ENCODE assay signal across 11 cellular contexts in the genomic region with DNA sequence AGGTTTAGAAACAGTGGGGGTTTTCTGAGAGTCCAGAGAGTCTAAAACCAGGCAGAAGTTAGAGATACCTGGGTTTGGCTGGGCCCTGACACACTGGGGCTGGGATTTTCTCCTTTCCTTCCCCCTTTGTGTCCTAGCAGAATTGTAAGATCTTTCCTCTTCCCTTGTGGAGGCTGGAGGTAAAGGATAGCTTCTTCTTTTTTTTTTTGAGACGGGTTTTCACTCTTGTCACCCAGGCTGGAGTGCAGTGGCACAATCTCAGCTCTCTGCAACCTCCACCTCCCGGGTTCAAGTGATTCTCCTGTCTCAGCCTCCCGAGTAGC. TPM values are rescaled to one million over a fixed set of nuclear protein-coding genes. Genes with fewer than 3 reads are reported as not detected.
DNase-seq lines count a peak whose midpoint lies in the region; ATAC-seq, FAIRE-seq and TF ChIP-seq lines count a peak whose summit lies in the region.
"Not testable (repeated sequence)": the region's sequence is repeated elsewhere in the genome, so short reads cannot be mapped to it uniquely, and the experiment has no call there.
"Had no signal": no experiment of that assay in that cellular context is flagged by ENCODE, and none has a peak within 500 bp of the region (broad histone marks: within the 10 kb centered on the region; RNA-seq: fewer than 3 reads in every experiment).

No MANE protein-coding gene starts in this region.

- not testable (repeated sequence) for H3F3A ChIP-seq in OCI-LY1 (ENCODE audit: insufficient read depth, low read length)

- DNase-seq in A549 (ENCODE audit: low read depth in 1 of 2, low spot score in 1 of 2); GM12891 (ENCODE audit: insufficient read length, low spot score); activated CD4-positive, alpha-beta memory T cell treated with anti-CD3 and anti-CD28 coated beads, Interleukin-2, amount 10 ng/mL, durations not matched to agents 7 days and 5 days; breast epithelium (ENCODE audit: low spot score in 2 of 2): not testable (repeated sequence)

- TF ChIP-seq CTCF in A549 (IDR thresholded peaks at IDR 0.05); OCI-LY1 (IDR thresholded peaks at IDR 0.05; ENCODE audit: low read length); breast epithelium (IDR thresholded peaks at IDR 0.05); gastroesophageal sphincter (IDR thresholded peaks at IDR 0.05): not testable (repeated sequence)

- not testable (repeated sequence) for H3K27me3 Mint-ChIP-seq in activated CD4-positive, alpha-beta memory T cell treated with anti-CD3 and anti-CD28 coated beads, Interleukin-2, amount 10 ng/mL, durations not matched to agents 7 days and 5 days

- TF ChIP-seq RAD21 in A549 (conservative IDR thresholded peaks at IDR 0.05 in 1 of 2, IDR thresholded peaks at IDR 0.05 in 1 of 2): not testable (repeated sequence)

- H3K9me3 Mint-ChIP-seq in activated CD4-positive, alpha-beta memory T cell treated with anti-CD3 and anti-CD28 coated beads, Interleukin-2, amount 10 ng/mL, durations not matched to agents 7 days and 5 days: not testable (repeated sequence)

- H4K20me1 ChIP-seq in OCI-LY1 (ENCODE audit: insufficient read depth, low read length): not testable (repeated sequence)

- H3K4me1 ChIP-seq in A549: not testable (repeated sequence)
- H3K4me1 ChIP-seq in OCI-LY1 (ENCODE audit: insufficient read depth, low read length, severe bottlenecking) (peaks cover 31% of the 10 kb centered on the region), breast epithelium (peaks cover 0 to 11% of the 10 kb centered on the region in 2 donors), gastroesophageal sphincter (peaks cover 0 to 62% (median 21%) of the 10 kb centered on the region in 3 donors), mucosa of stomach (ENCODE audit: control insufficient read depth, insufficient read depth, low read length) (peaks cover 17% of the 10 kb centered on the region)

- peak overlapping the region; percentile 76; the same call in 2 of the 3 replicates for H3K4me3 ChIP-seq in A549
- H3K4me3 ChIP-seq in OCI-LY1 (ENCODE audit: low read depth, low read length, poor library complexity, severe bottlenecking): peak overlapping the region; percentile 93
- peak overlapping the region; percentile 79 to 96 (median 95) for H3K4me3 ChIP-seq in breast epithelium
- H3K4me3 ChIP-seq in gastroesophageal sphincter: peak overlapping the region in 1 of 2 donors; percentile 93
- H3K4me3 ChIP-seq in mucosa of stomach (ENCODE audit: low read length): peak overlapping the region; percentile 84
- H3K4me3 ChIP-seq in skin epidermis: peak overlapping the region in 6 of 7 experiments; percentile 61 to 98 (median 92)

- not testable (repeated sequence) for H3K27me3 ChIP-seq in OCI-LY1 (ENCODE audit: insufficient read depth, low read length); breast epithelium; mucosa of stomach (ENCODE audit: control insufficient read depth, insufficient read depth, low read length)
- peaks cover 21% of the 10 kb centered on the region for H3K27me3 ChIP-seq in gastroesophageal sphincter

- peak overlapping the region; percentile 89 for H3K4me3 Mint-ChIP-seq in activated CD4-positive, alpha-beta memory T cell treated with anti-CD3 and anti-CD28 coated beads, Interleukin-2, amount 10 ng/mL, durations not matched to agents 7 days and 5 days

- not testable (repeated sequence) for ATAC-seq in A549, gastroesophageal sphincter

- H3K9me2 ChIP-seq in OCI-LY1 (ENCODE audit: low read depth, low read length): not testable (repeated sequence)

- H2AFZ ChIP-seq in OCI-LY1 (ENCODE audit: low read length): not testable (repeated sequence)

- not testable (repeated sequence) for H3K9me3 ChIP-seq in A549; OCI-LY1 (ENCODE audit: low read length); breast epithelium; gastroesophageal sphincter; mucosa of stomach (ENCODE audit: control insufficient read depth, low read length)

- TF ChIP-seq POLR2A in A549 (IDR thresholded peaks at IDR 0.05; ENCODE audit: low read length); breast epithelium (IDR thresholded peaks at IDR 0.05); gastroesophageal sphincter (IDR thresholded peaks at IDR 0.05): not testable (repeated sequence)
- 0 out of 2 replicates have a peak, but pooled peaks have one; percentile 9 for TF ChIP-seq POLR2A in GM12891 (IDR thresholded peaks at IDR 0.05; ENCODE audit: low read depth, low read length)

- not testable (repeated sequence) for TF ChIP-seq EP300 in A549 (IDR thresholded peaks at IDR 0.05); gastroesophageal sphincter (IDR thresholded peaks at IDR 0.05)

- H3K36me3 Mint-ChIP-seq in activated CD4-positive, alpha-beta memory T cell treated with anti-CD3 and anti-CD28 coated beads, Interleukin-2, amount 10 ng/mL, durations not matched to agents 7 days and 5 days (ENCODE audit: low read depth): not testable (repeated sequence)

- CTCF ChIA-PET in A549 (lab: Yijun Ruan, JAX): interaction anchor here (0.9 to 1.6 kb wide), 6 partner anchors 9 to 33 kb away, joined by 3 to 8 read pairs (median 3); no protein-coding TSS in a partner anchor
- CTCF ChIA-PET in activated CD4-positive, alpha-beta memory T cell treated with anti-CD3 and anti-CD28 coated beads, Interleukin-2, amount 10 ng/mL, durations not matched to agents 7 days and 5 days (lab: Charles Lee): interaction anchor here (3.6 to 9.2 kb wide), 5 partner anchors 8 to 74 kb away, joined by 15 to 112 read pairs (median 30); partner anchors contain the start of gene NOL12

- peaks cover 26% of the 10 kb centered on the region for H3K36me3 ChIP-seq in OCI-LY1 (ENCODE audit: insufficient read depth, low read length)
- not testable (repeated sequence) for H3K36me3 ChIP-seq in breast epithelium; mucosa of stomach (ENCODE audit: control insufficient read depth, insufficient read depth, low read length)
- H3K36me3 ChIP-seq in gastroesophageal sphincter: peaks cover 0 to 13% of the 10 kb centered on the region in 2 donors

- peaks cover 15% of the 10 kb centered on the region for H3K79me2 ChIP-seq in OCI-LY1 (ENCODE audit: insufficient read depth, low read length)

- peak overlapping the region; percentile 91 to 97; a peak in 5 of 6 replicates for H3K27ac ChIP-seq in A549
- H3K27ac ChIP-seq in OCI-LY1 (ENCODE audit: low read depth, low read length, poor library complexity, severe bottlenecking): peak overlapping the region; percentile 92
- H3K27ac ChIP-seq in breast epithelium: peak overlapping the region; percentile 95 to 96
- peak overlapping the region in 3 of 4 donors; percentile 95 to 99 (median 96) for H3K27ac ChIP-seq in gastroesophageal sphincter
- peak overlapping the region in 20 of 21 experiments; percentile 80 to 98 (median 94) for H3K27ac ChIP-seq in skin epidermis

- peak overlapping the region; percentile 86 for H3K27ac Mint-ChIP-seq in activated CD4-positive, alpha-beta memory T cell treated with anti-CD3 and anti-CD28 coated beads, Interleukin-2, amount 10 ng/mL, durations not matched to agents 7 days and 5 days

- POLR2A ChIA-PET in A549 (lab: Yijun Ruan, JAX): interaction anchor here (2.7 kb wide), 1 partner anchor 18 kb away, joined by 23 read pairs; no protein-coding TSS in a partner anchor
- POLR2A ChIA-PET in activated CD4-positive, alpha-beta memory T cell treated with anti-CD3 and anti-CD28 coated beads, Interleukin-2, amount 10 ng/mL, durations not matched to agents 7 days and 5 days (lab: Charles Lee): interaction anchor here (1.2 to 2.7 kb wide), 9 partner anchors 8 to 76 kb away, joined by 4 to 18 read pairs (median 5); partner anchors contain the start of genes NOL12 and SH3BP1

- H3K4me2 ChIP-seq in A549 (peak overlapping the region; percentile 95), OCI-LY1 (ENCODE audit: low read length) (peak overlapping the region; percentile 90)

- not testable (repeated sequence) for FAIRE-seq in A549 (lab: Jason Lieb, UNC); GM12891 (lab: Jason Lieb, UNC)

- peaks cover 54% of the 10 kb centered on the region for H3K4me1 Mint-ChIP-seq in activated CD4-positive, alpha-beta memory T cell treated with anti-CD3 and anti-CD28 coated beads, Interleukin-2, amount 10 ng/mL, durations not matched to agents 7 days and 5 days

- H3K9ac ChIP-seq in OCI-LY1 (ENCODE audit: low read length) (peak overlapping the region; percentile 100), mucosa of stomach (ENCODE audit: low read length) (peak overlapping the region; percentile 86)

- intact Hi-C loops in breast epithelium (cut with DNase I; ENCODE audit: low total_unique reads): not testable (repeated sequence)

- WGBS in A549 (ENCODE audit: missing lambda C conversion rate): 93% methylated on average over 3 of the region's 3 CpGs
- WGBS in gastroesophageal sphincter (ENCODE audit: low coverage in 1 of 2), 2 donors: 88% methylated on average over 1 of the region's 3 CpGs; no CpG with 5 or more reads in 1 of the 2 donors

RNA-seq across cellular contexts. Expression of gene GGA1, which starts 1.5 kb away (rescaled TPM):
- polyA plus RNA-seq in A549 (2011; rRNA removed) (20.5 and 22.0 TPM in 2 replicates), A549 (2017; fragmentation: RNase III; extraction: RNeasy Plus Mini Kit Qiagen cat#74134 plus additional on column Dnase treatment) (23.5 to 28.4 TPM (median 26.1 TPM) in 3 replicates)
- polyA plus RNA-seq in A549 (2012; cell fraction: cytosol; rRNA removed): 25.4 and 29.6 TPM in 2 replicates
- polyA plus RNA-seq in A549 (2012; cell fraction: nucleus; rRNA removed): 116 and 166 TPM in 2 replicates
- 18.1 and 19.4 TPM in 2 replicates for polyA minus RNA-seq in A549 (2011; rRNA and poly(A)+ RNA removed)
- polyA plus RNA-seq in GM12891 (2012; ENCODE audit: low read depth, missing spikeins): 44.9 TPM
- total RNA-seq in activated CD4-positive, alpha-beta memory T cell treated with anti-CD3 and anti-CD28 coated beads, Interleukin-2, amount 10 ng/mL, durations not matched to agents 7 days and 5 days: 10 to 100 TPM; 59.5 to 64.4 TPM
- total RNA-seq in breast epithelium (10 to 100 TPM; 36.6 to 63.9 (median 54.7) TPM), gastroesophageal sphincter (10 to 100 TPM; 37.8 to 46.5 (median 39.1) TPM)

RNA-seq across cellular contexts. Expression of gene SH3BP1, which starts 29.4 kb away (rescaled TPM):
- polyA plus RNA-seq in A549 (2011; rRNA removed): 1.6 and 1.8 TPM in 2 replicates
- polyA plus RNA-seq in A549 (2012; cell fraction: cytosol; rRNA removed): 3.3 and 3.4 TPM in 2 replicates
- 8.7 and 9.6 TPM in 2 replicates for polyA plus RNA-seq in A549 (2012; cell fraction: nucleus; rRNA removed)
- polyA plus RNA-seq in A549 (2017; fragmentation: RNase III; extraction: RNeasy Plus Mini Kit Qiagen cat#74134 plus additional on column Dnase treatment): 1.6 to 2.8 TPM (median 2.7 TPM) in 3 replicates
- polyA minus RNA-seq in A549 (2011; rRNA and poly(A)+ RNA removed): 1.6 and 2.2 TPM in 2 replicates
- polyA plus RNA-seq in GM12891 (2012; ENCODE audit: low read depth, missing spikeins): 58.1 TPM
- 100 to 1,000 TPM; 161 to 162 TPM for total RNA-seq in activated CD4-positive, alpha-beta memory T cell treated with anti-CD3 and anti-CD28 coated beads, Interleukin-2, amount 10 ng/mL, durations not matched to agents 7 days and 5 days
- total RNA-seq in breast epithelium: 1 to 10 TPM; 3.8 to 8.8 (median 7.3) TPM
- total RNA-seq in gastroesophageal sphincter: 1 to 10 TPM; 2.9 to 4.9 (median 3.2) TPM
- total RNA-seq: A172 had no signal

RNA-seq across cellular contexts. Expression of gene LGALS2, which starts 30.2 kb away (rescaled TPM):
- polyA plus RNA-seq in A549 (2011; rRNA removed) (1.1 and 2.0 TPM in 2 replicates), A549 (2017; fragmentation: RNase III; extraction: RNeasy Plus Mini Kit Qiagen cat#74134 plus additional on column Dnase treatment) (0.45 to 0.75 TPM (median 0.63 TPM) in 3 replicates)
- 0.22 and 0.39 TPM in 2 replicates for polyA plus RNA-seq in A549 (2012; cell fraction: cytosol; rRNA removed)
- polyA plus RNA-seq in A549 (2012; cell fraction: nucleus; rRNA removed): 0.14 TPM in 1 of 2 replicates, not detected in the other
- not detected in 2 replicates for polyA minus RNA-seq in A549 (2011; rRNA and poly(A)+ RNA removed)
- 1.1 TPM for polyA plus RNA-seq in GM12891 (2012; ENCODE audit: low read depth, missing spikeins)
- not detected for total RNA-seq in activated CD4-positive, alpha-beta memory T cell treated with anti-CD3 and anti-CD28 coated beads, Interleukin-2, amount 10 ng/mL, durations not matched to agents 7 days and 5 days
- total RNA-seq in breast epithelium (under 1 TPM in 2 of 3 donors, not detected in 1; 0.80 to 0.88 TPM), gastroesophageal sphincter (not detected)
- total RNA-seq: A172; activated CD8-positive, alpha-beta memory T cell treated with anti-CD3 and anti-CD28 coated beads for 36 hours; left ventricle myocardium superior had no signal

RNA-seq across cellular contexts. Expression of gene PDXP, which starts 48.4 kb away (rescaled TPM):
- polyA plus RNA-seq in A549 (2011; rRNA removed) (13.1 and 17.9 TPM in 2 replicates), A549 (2017; fragmentation: RNase III; extraction: RNeasy Plus Mini Kit Qiagen cat#74134 plus additional on column Dnase treatment) (10.5 to 11.5 TPM (median 10.8 TPM) in 3 replicates)
- polyA plus RNA-seq in A549 (2012; cell fraction: cytosol; rRNA removed): 20.5 and 28.6 TPM in 2 replicates
- 15.8 and 19.3 TPM in 2 replicates for polyA plus RNA-seq in A549 (2012; cell fraction: nucleus; rRNA removed)
- polyA minus RNA-seq in A549 (2011; rRNA and poly(A)+ RNA removed): 9.3 and 12.4 TPM in 2 replicates
- polyA plus RNA-seq in GM12891 (2012; ENCODE audit: low read depth, missing spikeins): 28.3 TPM
- 10 to 100 TPM; 19.1 to 21.6 TPM for total RNA-seq in activated CD4-positive, alpha-beta memory T cell treated with anti-CD3 and anti-CD28 coated beads, Interleukin-2, amount 10 ng/mL, durations not matched to agents 7 days and 5 days
- total RNA-seq in breast epithelium (1 to 10 TPM; 4.2 to 6.9 (median 4.2) TPM), gastroesophageal sphincter (10 to 100 TPM in 3 of 4 donors, 1 to 10 TPM in 1; 9.2 to 19.3 (median 17.2) TPM)

RNA-seq across cellular contexts. Expression of gene CDC42EP1, which starts 49.8 kb away (rescaled TPM):
- polyA plus RNA-seq in A549 (2011; rRNA removed) (12.2 and 16.0 TPM in 2 replicates), A549 (2017; fragmentation: RNase III; extraction: RNeasy Plus Mini Kit Qiagen cat#74134 plus additional on column Dnase treatment) (20.2 to 21.5 TPM (median 20.3 TPM) in 3 replicates)
- 23.4 and 33.7 TPM in 2 replicates for polyA plus RNA-seq in A549 (2012; cell fraction: cytosol; rRNA removed)
- polyA plus RNA-seq in A549 (2012; cell fraction: nucleus; rRNA removed): 21.3 and 29.9 TPM in 2 replicates
- polyA minus RNA-seq in A549 (2011; rRNA and poly(A)+ RNA removed): 9.8 and 15.0 TPM in 2 replicates
- not detected for polyA plus RNA-seq in GM12891 (2012; ENCODE audit: low read depth, missing spikeins)
- 1 to 10 TPM in 1 of 2 experiments, under 1 TPM in 1; 0.95 to 1.1 TPM for total RNA-seq in activated CD4-positive, alpha-beta memory T cell treated with anti-CD3 and anti-CD28 coated beads, Interleukin-2, amount 10 ng/mL, durations not matched to agents 7 days and 5 days
- total RNA-seq in breast epithelium (10 to 100 TPM; 13.8 to 43.0 (median 29.8) TPM), gastroesophageal sphincter (10 to 100 TPM; 19.0 to 37.7 (median 27.4) TPM)

Comparison
In these comparisons a context has a peak if more than half of its experiments do, and no peak if none do; other contexts are left out.
1. RNA of gene SH3BP1, which starts 29.4 kb away (total RNA-seq): 161 to 162 TPM in activated CD4-positive, alpha-beta memory T cell treated with anti-CD3 and anti-CD28 coated beads, Interleukin-2, amount 10 ng/mL, durations not matched to agents 7 days and 5 days; 3.8 to 8.8 TPM in breast epithelium and 2.9 to 4.9 TPM in gastroesophageal sphincter; every median in the first group is over 10 times any median in the second.
2. Peak in every context shown above with its lines, with median percentiles within 50 percentile points of each other: H3K27ac ChIP-seq.